In genomic region chr1:211081447-211081846, GRCh38 we compare ENCODE assay signal across 11 cellular contexts. TPM values are rescaled to one million over a fixed set of nuclear protein-coding genes. Genes with fewer than 3 reads are reported as not detected.
"Had no signal": no experiment of that assay in that cellular context is flagged by ENCODE, and none has a peak within 500 bp of the region (broad histone marks: within the 10 kb centered on the region; RNA-seq: fewer than 3 reads in every experiment).

No MANE protein-coding gene starts in this region.

RNA-seq across cellular contexts. Expression of gene KCNH1, which starts 52.5 kb away (rescaled TPM):
- total RNA-seq: left ventricle myocardium inferior; left ventricle myocardium superior; liver; lower leg skin; lower lobe of right lung; lung microvascular endothelial cell; mammary epithelial cell; mononuclear cell; naive thymus-derived CD4-positive, alpha-beta T cell had no signal
- polyA plus RNA-seq: immature natural killer cell; keratinocyte; liver; mammary epithelial cell; naive thymus-derived CD4-positive, alpha-beta T cell had no signal
